Comparison of ENCODE assay signal across 12 cellular contexts in genomic region chr13:73521291-73521626, GRCh38.
DNase-seq lines count a peak whose midpoint lies in the region; ATAC-seq lines count a peak whose summit lies in the region.
"Had no signal": no experiment of that assay in that cellular context is flagged by ENCODE, and none has a peak within 500 bp of the region (broad histone marks: within the 10 kb centered on the region; RNA-seq: fewer than 3 reads in every experiment).

No MANE protein-coding gene starts in this region.

- DNase-seq in DMS79 treated with DMSO at 0.1 percent for 48 hours (lab: John Stamatoyannopoulos, UW) (peak; percentile 29), kidney tubule cell (ENCODE audit: low spot score) (peak; percentile 22), NCI-H128 (lab: John Stamatoyannopoulos, UW; ENCODE audit: unreplicated experiment) (no peak), MG63 (no peak)
- DNase-seq: HCEC 1CT, natural killer cell, NCI-H2171 had no signal

- ATAC-seq in GM21360 (IDR thresholded peaks at IDR 0.05; ENCODE audit: unreplicated experiment) (no peak), HG02610 (IDR thresholded peaks at IDR 0.05; ENCODE audit: unreplicated experiment) (no peak)
- ATAC-seq: Panc1 had no signal

- no peaks in the 10 kb centered on the region for H3K36me3 Mint-ChIP-seq in T-helper 1 cell treated with Interleukin-12 subunit alpha and Interleukin-12 subunit beta and Interleukin-4 antibody, amounts not matched to agents 30 μg/mL and 1 μg/mL, for 36 hours (ENCODE audit: low read depth)
- H3K36me3 Mint-ChIP-seq: natural killer cell had no signal

- no peaks in the 10 kb centered on the region for H3K9me3 ChIP-seq in MG63

- H3K4me1 Mint-ChIP-seq in T-helper 1 cell treated with Interleukin-12 subunit alpha and Interleukin-12 subunit beta and Interleukin-4 antibody, amounts not matched to agents 30 μg/mL and 1 μg/mL, for 36 hours (ENCODE audit: low read depth), result peaks cover 15% of the 10 kb centered on the region
- H3K4me1 Mint-ChIP-seq: natural killer cell had no signal

- H3K79me2 ChIP-seq in ACC112 (ENCODE audit: control insufficient read depth, insufficient read depth, low read length, unreplicated experiment), result no peaks in the 10 kb centered on the region

- no peaks in the 10 kb centered on the region for H3K9me3 Mint-ChIP-seq in T-helper 1 cell treated with Interleukin-12 subunit alpha and Interleukin-12 subunit beta and Interleukin-4 antibody, amounts not matched to agents 30 μg/mL and 1 μg/mL, for 36 hours
- H3K9me3 Mint-ChIP-seq: natural killer cell had no signal

- no peaks in the 10 kb centered on the region for H3K27me3 ChIP-seq in ACC112 (ENCODE audit: insufficient read depth, low read length)
- no peaks in the 10 kb centered on the region for H3K27me3 ChIP-seq in MG63

- H2AFZ ChIP-seq in ACC112 (ENCODE audit: low read length, unreplicated experiment), result peak overlapping the region; percentile 28

- H3K36me3 ChIP-seq in ACC112 (ENCODE audit: insufficient read depth, low read length) (no peaks in the 10 kb centered on the region), MG63 (no peaks in the 10 kb centered on the region)

- no peak overlapping the region for H3K27ac ChIP-seq in ACC112 (ENCODE audit: low read depth, low read length)

- peak overlapping the region; percentile 80 for H3K27ac Mint-ChIP-seq in T-helper 1 cell treated with Interleukin-12 subunit alpha and Interleukin-12 subunit beta and Interleukin-4 antibody, amounts not matched to agents 30 μg/mL and 1 μg/mL, for 36 hours
- H3K27ac Mint-ChIP-seq: natural killer cell had no signal

- H3K4me3 Mint-ChIP-seq in T-helper 1 cell treated with Interleukin-12 subunit alpha and Interleukin-12 subunit beta and Interleukin-4 antibody, amounts not matched to agents 30 μg/mL and 1 μg/mL, for 36 hours, result peak overlapping the region; percentile 64
- H3K4me3 Mint-ChIP-seq: natural killer cell had no signal

- peaks cover 6% of the 10 kb centered on the region for H3K27me3 Mint-ChIP-seq in T-helper 1 cell treated with Interleukin-12 subunit alpha and Interleukin-12 subunit beta and Interleukin-4 antibody, amounts not matched to agents 30 μg/mL and 1 μg/mL, for 36 hours (ENCODE audit: low read depth)

- H3K4me3 ChIP-seq in ACC112 (ENCODE audit: low read depth, low read length) (no peak overlapping the region), MG63 (no peak overlapping the region)

- no peaks in the 10 kb centered on the region for H3K4me1 ChIP-seq in ACC112 (ENCODE audit: control insufficient read depth, insufficient read depth, low read length, unreplicated experiment)

Comparison
In these comparisons a context has a peak if more than half of its experiments do, and no peak if none do; other contexts are left out.
1. DNase-seq: peak in DMS79 treated with DMSO at 0.1 percent for 48 hours (single experiment) and kidney tubule cell (single experiment); none in NCI-H128 (single experiment) and MG63 (single experiment).